Comparison of ENCODE assay signal across 8 cellular contexts in the genomic region with DNA sequence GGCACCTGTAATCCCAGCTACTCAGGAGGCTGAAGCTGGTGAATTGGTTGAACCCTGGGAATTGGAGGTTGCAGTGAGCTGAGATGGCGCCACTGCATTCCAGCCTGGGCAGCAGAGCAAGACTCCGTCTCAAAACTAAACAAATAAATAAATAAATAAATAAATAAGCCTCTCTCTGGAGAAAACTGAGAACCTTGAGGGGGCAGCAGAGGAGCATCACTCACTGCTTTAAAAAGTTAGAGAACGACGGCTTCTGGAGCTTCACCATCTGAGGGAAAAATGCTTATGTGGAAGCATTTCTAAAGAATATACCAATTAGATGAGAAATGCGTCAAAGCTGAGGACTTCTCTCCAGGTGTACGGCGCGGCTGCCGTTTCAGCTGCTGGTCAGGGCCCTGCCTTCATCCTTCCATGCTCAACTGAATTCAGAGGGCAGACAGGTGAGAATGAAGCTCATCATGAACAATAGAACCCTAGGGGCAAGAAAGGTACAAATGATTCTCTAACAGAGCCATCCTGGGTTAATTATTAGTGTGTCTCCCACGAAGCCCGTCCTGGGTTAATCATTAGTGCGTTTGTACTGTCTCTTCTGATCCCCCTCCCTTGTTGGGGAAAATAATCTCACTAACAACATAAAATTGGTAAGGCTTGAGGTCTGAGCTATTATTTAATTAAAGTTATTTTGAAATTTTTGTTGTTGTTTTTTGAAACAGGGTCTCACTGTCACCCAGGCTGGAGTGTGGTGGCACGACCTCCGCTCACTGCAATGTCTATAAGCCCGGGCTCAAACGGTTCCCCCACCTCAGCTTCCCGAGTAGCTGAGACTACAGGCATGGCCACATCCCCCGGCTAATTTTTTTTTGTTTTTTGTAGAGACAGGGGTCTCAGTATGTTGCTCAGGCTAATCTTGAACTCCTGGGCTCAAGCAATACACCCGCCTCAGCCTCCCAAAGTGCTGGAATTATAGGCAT.
DNase-seq lines count a peak whose midpoint lies in the region; ATAC-seq and TF ChIP-seq lines count a peak whose summit lies in the region.

No MANE protein-coding gene starts in this region.

- H3K4me3 ChIP-seq in astrocyte of the cerebellum (ENCODE audit: low read depth, low read length) (no peak overlapping the region), right lobe of liver (peak overlapping the region in 2 of 3 donors; percentile 1 to 22), psoas muscle (no peak overlapping the region)

- H3K27ac ChIP-seq in right lobe of liver (peak overlapping the region in 2 of 3 donors; percentile 4 to 36), psoas muscle (no peak overlapping the region)

- no peaks in the 10 kb centered on the region for H3K27me3 ChIP-seq in right lobe of liver
- no peaks in the 10 kb centered on the region for H3K27me3 ChIP-seq in psoas muscle (ENCODE audit: insufficient read depth in 3 of 3, low read length in 2 of 3)

- DNase-seq in COLO668 (lab: John Stamatoyannopoulos, UW; ENCODE audit: unreplicated experiment) (peak; percentile 89), HuH-7.5 (ENCODE audit: low spot score) (peak; percentile 29), astrocyte of the cerebellum (ENCODE audit: low read depth) (peak; percentile 50), right lobe of liver (peak in 1 of 3 donors; percentile 52), NCI-H345 treated with DMSO at 0.1 percent for 48 hours (lab: John Stamatoyannopoulos, UW; ENCODE audit: unreplicated experiment) (no peak), psoas muscle (no peak)
- DNase-seq in central memory CD4-positive, alpha-beta T cell = no peak

- peak; percentile 61 for TF ChIP-seq CTCF in astrocyte of the cerebellum (IDR thresholded peaks at IDR 0.05; ENCODE audit: low read depth, low read length, missing control alignments)
- peak in 3 of 4 donors; percentile 25 to 41 (median 32) for TF ChIP-seq CTCF in right lobe of liver (IDR thresholded peaks at IDR 0.05)
- no peak for TF ChIP-seq CTCF in psoas muscle (IDR thresholded peaks at IDR 0.05)

- ATAC-seq in right lobe of liver = peak; percentile 93 to 97 (median 94)
- ATAC-seq in HG03045 (IDR thresholded peaks at IDR 0.05; ENCODE audit: unreplicated experiment) = no peak
- no peak for ATAC-seq in psoas muscle

- intact Hi-C loops in right lobe of liver (cut with DNase I) (loop anchor here in 1 of 2 donors (10.0 kb wide), 1 partner anchor 411 kb away; no protein-coding TSS in a partner anchor), psoas muscle (cut with DNase I) (loop anchor here in 1 of 2 donors (10.0 kb wide), 1 partner anchor 361 kb away; no protein-coding TSS in a partner anchor)

- 28% methylated on average over 19 of the region's 19 CpGs for WGBS in right lobe of liver (ENCODE audit: insufficient coverage, low coverage, low lambda C conversion rate, missing lambda C conversion rate)
- 64 to 65% (median 64%) methylated on average over 19 of the region's 19 CpGs for WGBS in psoas muscle, 3 donors

- no peaks in the 10 kb centered on the region for H3K9me3 ChIP-seq in right lobe of liver
- H3K9me3 ChIP-seq in psoas muscle = no peaks in the 10 kb centered on the region

- in situ Hi-C loops in astrocyte of the cerebellum (cut with HindIII; ENCODE audit: low sequenced_read_pairs) = no loop called here

- H3K36me3 ChIP-seq in right lobe of liver (no peaks in the 10 kb centered on the region), psoas muscle (ENCODE audit: insufficient read depth in 1 of 2, low read depth in 1 of 2) (no peaks in the 10 kb centered on the region)

- TF ChIP-seq POLR2A in right lobe of liver (IDR thresholded peaks at IDR 0.05) = peak; percentile 12

- H3K4me1 ChIP-seq in right lobe of liver = peaks cover 0 to 16% (median 2%) of the 10 kb centered on the region in 4 donors
- no peaks in the 10 kb centered on the region for H3K4me1 ChIP-seq in psoas muscle

Comparison
In these comparisons a context has a peak if more than half of its experiments do, and no peak if none do; other contexts are left out.
1. DNase-seq: peak in COLO668 (single experiment), HuH-7.5 (single experiment) and astrocyte of the cerebellum (single experiment); none in central memory CD4-positive, alpha-beta T cell (single experiment), NCI-H345 treated with DMSO at 0.1 percent for 48 hours (single experiment) and psoas muscle (0 of 2).
2. H3K4me3 ChIP-seq: peak in right lobe of liver (2 of 3); none in astrocyte of the cerebellum (single experiment) and psoas muscle (single experiment).
3. ATAC-seq: peak in right lobe of liver (4 of 4); none in HG03045 (single experiment) and psoas muscle (0 of 4).